ENCODE assay signal across 20 cellular contexts in genomic region chr18:61859118-61859517, GRCh38. TPM values are rescaled to one million over a fixed set of nuclear protein-coding genes. Genes with fewer than 3 reads are reported as not detected.
DNase-seq lines count a peak whose midpoint lies in the region; ATAC-seq, FAIRE-seq and TF ChIP-seq lines count a peak whose summit lies in the region.
"Had no signal": no experiment of that assay in that cellular context is flagged by ENCODE, and none has a peak within 500 bp of the region (broad histone marks: within the 10 kb centered on the region; RNA-seq: fewer than 3 reads in every experiment).

No MANE protein-coding gene starts in this region.

- TF ChIP-seq RAD21 in GM12878 (IDR thresholded peaks at IDR 0.05; ENCODE audit: insufficient read depth, low read depth, low read length) = no peak

- no peak overlapping the region for H3K4me3 Mint-ChIP-seq in nephron progenitor cell
- H3K4me3 Mint-ChIP-seq: CD4-positive, CD25-positive, alpha-beta regulatory T cell; CD8-positive, alpha-beta T cell had no signal

- no peaks in the 10 kb centered on the region for H4K20me1 ChIP-seq in BLaER1
- H4K20me1 ChIP-seq in GM12878 (ENCODE audit: control insufficient read depth, insufficient read depth) = no peaks in the 10 kb centered on the region

- CTCF ChIA-PET in GM12878 (lab: Yijun Ruan, JAX) = no interaction called here

- no peak for FAIRE-seq in GM12878 (lab: Jason Lieb, UNC)
- FAIRE-seq: GM12892 had no signal

- H3K36me3 Mint-ChIP-seq in nephron progenitor cell (ENCODE audit: low read depth) = peaks cover 14% of the 10 kb centered on the region
- H3K36me3 Mint-ChIP-seq: CD4-positive, CD25-positive, alpha-beta regulatory T cell; CD8-positive, alpha-beta T cell had no signal

- H3K9ac ChIP-seq in BLaER1 (no peak overlapping the region), GM12878 (ENCODE audit: control insufficient read depth, insufficient read depth, low read length) (no peak overlapping the region)

- RAD21 ChIA-PET in GM12878 (lab: Charles Lee; ENCODE audit: unreplicated experiment) = no interaction called here

- no peak for TF ChIP-seq EP300 in GM12878 (IDR thresholded peaks at IDR 0.05; ENCODE audit: borderline replicate concordance in 1 of 2, control insufficient read depth in 1 of 2, low read depth in 2 of 2, low read length in 2 of 2)

- H3K27me3 ChIP-seq in BLaER1 (no peaks in the 10 kb centered on the region), GM12878 (replicated peaks in 1 of 2; ENCODE audit: control insufficient read depth in 2 of 2, insufficient read depth in 2 of 2, low read length in 1 of 2) (no peaks in the 10 kb centered on the region)

- in situ Hi-C loops in GM12878 (cut with MboI) = no loop called here

- no TSS peak for BruUV-seq in GM12878 (replicated peaks; lab: Mats Ljungman, UMichigan)

- H2AFZ ChIP-seq in GM12878 (ENCODE audit: control insufficient read depth, low read depth, low read length) = no peak overlapping the region

- WGBS in GM12878 (ENCODE audit: insufficient coverage, insufficient replicate concordance, low lambda C conversion rate, missing lambda C conversion rate) = 51% methylated on average over 9 of the region's 9 CpGs

- H3K27ac ChIP-seq in BLaER1 (no peak overlapping the region), GM12878 (ENCODE audit: control insufficient read depth, insufficient read depth) (no peak overlapping the region)
- H3K27ac ChIP-seq: C4-2B had no signal

- H3K4me2 ChIP-seq in BLaER1 (peak overlapping the region; percentile 25; the same call in 1 of the 2 replicates), GM12878 (ENCODE audit: control insufficient read depth, insufficient read depth) (no peak overlapping the region)

- SMC1A ChIA-PET in GM12878 (lab: Charles Lee; ENCODE audit: uncharacterized antibody, unreplicated experiment) = no interaction called here

- intact Hi-C loops in GM12878 (cut with micrococcal nuclease; ENCODE audit: unreplicated experiment) = no loop called here

- peak; percentile 63 for ATAC-seq in GM12878
- no peak for ATAC-seq in GM19395 (IDR thresholded peaks at IDR 0.05; ENCODE audit: unreplicated experiment)
- ATAC-seq in HG02973 (IDR thresholded peaks at IDR 0.05; ENCODE audit: unreplicated experiment) = no peak
- ATAC-seq: CD8-positive, alpha-beta T cell had no signal

- peaks cover 10% of the 10 kb centered on the region for H3K27me3 Mint-ChIP-seq in nephron progenitor cell (ENCODE audit: low read depth, poor library complexity)

- peaks cover 7% of the 10 kb centered on the region for H3K9me3 Mint-ChIP-seq in nephron progenitor cell
- H3K9me3 Mint-ChIP-seq: CD8-positive, alpha-beta T cell had no signal

- POLR2A ChIA-PET in GM12878 (lab: Charles Lee) = no interaction called here

- no peaks in the 10 kb centered on the region for H3K79me2 ChIP-seq in GM12878 (ENCODE audit: control insufficient read depth, insufficient read depth, low read length)

- no peaks in the 10 kb centered on the region for H3K36me3 ChIP-seq in BLaER1
- H3K36me3 ChIP-seq in GM12878 (ENCODE audit: control insufficient read depth in 2 of 2, insufficient read depth in 2 of 2, low read length in 1 of 2) = no peaks in the 10 kb centered on the region

- H3K4me1 ChIP-seq in BLaER1 (peaks cover 9% of the 10 kb centered on the region; the same call in 1 of the 2 replicates), GM12878 (ENCODE audit: control insufficient read depth, insufficient read depth, low read length) (no peaks in the 10 kb centered on the region)
- H3K4me1 ChIP-seq: Caco-2 had no signal

- peak overlapping the region; percentile 16 for H3K27ac Mint-ChIP-seq in nephron progenitor cell
- H3K27ac Mint-ChIP-seq: CD8-positive, alpha-beta T cell had no signal

- H3K4me3 ChIP-seq in BLaER1 (no peak overlapping the region), GM12865 (ENCODE audit: low read depth, low read length) (no peak overlapping the region), GM12878 (no peak overlapping the region)

- H3K4me1 Mint-ChIP-seq in nephron progenitor cell = peaks cover 46% of the 10 kb centered on the region
- H3K4me1 Mint-ChIP-seq: CD4-positive, CD25-positive, alpha-beta regulatory T cell had no signal

- DNase-seq in GM12865 (ENCODE audit: low read depth) (peak; percentile 69), GM12878 (ENCODE audit: low read depth, low spot score) (no peak), nephron progenitor cell (no peak), DMS 273 (lab: John Stamatoyannopoulos, UW; ENCODE audit: unreplicated experiment) (no peak), RPMI8226 (no peak)
- DNase-seq: Caco-2; CD4-positive, CD25-positive, alpha-beta regulatory T cell; CD8-positive, alpha-beta T cell; DMS 273 treated with DMSO at 0.1 percent for 48 hours; DMS79; EL; GDM1; GOT3; H7; HCEC 1CT had no signal

- no peak for TF ChIP-seq CTCF in GM12865 (IDR thresholded peaks at IDR 0.05; ENCODE audit: insufficient read depth, low read depth, low read length, missing control alignments)
- no peak for TF ChIP-seq CTCF in GM12878 (IDR thresholded peaks at IDR 0.05 in 2 of 3, conservative IDR thresholded peaks at IDR 0.05 in 1 of 3; ENCODE audit: control insufficient read depth in 2 of 3, extremely low read depth in 1 of 3, insufficient read depth in 1 of 3, low read depth in 3 of 3, low read length in 3 of 3)
- no peak for TF ChIP-seq CTCF in nephron progenitor cell (IDR thresholded peaks at IDR 0.05)

- peaks cover 5% of the 10 kb centered on the region; the same call in 1 of the 2 replicates for H3K9me3 ChIP-seq in BLaER1
- H3K9me3 ChIP-seq in GM12878 (replicated peaks; ENCODE audit: control insufficient read depth, insufficient read depth, low read length) = no peaks in the 10 kb centered on the region; the same call in 2 of the 3 replicates
- H3K9me3 ChIP-seq: Caco-2 had no signal

- no peak for TF ChIP-seq POLR2A in GM12878 (IDR thresholded peaks at IDR 0.05; ENCODE audit: low read depth, low read length)

TF ChIP-seq in GM12878, 131 proteins besides CTCF, POLR2A, EP300 and RAD21:
- no peak for TF ChIP-seq ZNF592 (IDR thresholded peaks at IDR 0.05)
- no peak for TF ChIP-seq HCFC1 (IDR thresholded peaks at IDR 0.05; ENCODE audit: low read length)
- TF ChIP-seq BCL11A (IDR thresholded peaks at IDR 0.05; ENCODE audit: low read depth, low read length) = 0 out of 2 replicates have a peak, but pooled peaks have one; percentile 10
- TF ChIP-seq PKNOX1 (IDR thresholded peaks at IDR 0.05) = no peak
- TF ChIP-seq PAX5 (IDR thresholded peaks at IDR 0.05; ENCODE audit: borderline replicate concordance, low read depth, low read length) = peak; percentile 42; the same call in 1 of the 2 replicates

RNA-seq across cellular contexts. Expression of gene RNF152, which starts 33.7 kb away (rescaled TPM):
- total RNA-seq in GM12878 (2013; cell fraction: nucleolus; rRNA removed) = 0.06 and 0.10 TPM in 2 replicates
- total RNA-seq in GM12878 (2014; rRNA removed) (under 0.01 TPM in 2 replicates), GM12878 (2014; rRNA removed; fragmentation: Illumina TruSeq; extraction: Trizol) (not detected in 2 replicates), GM12878 (2021) (0.03 TPM in 2 replicates)
- polyA plus RNA-seq in GM12878 (2011; ENCODE audit: low read depth) = not detected
- polyA plus RNA-seq in GM12878 (2011; rRNA removed) (0.06 and 0.07 TPM in 2 replicates), GM12878 (2014; fragmentation: Illumina TruSeq; extraction: Trizol) (not detected in 2 replicates), GM12878 (2014; fragmentation: Nextera tagmentation; extraction: Ambion mirVana) (not detected), GM12878 (2014; rRNA removed) (not detected in 2 replicates), GM12878 (2016; fragmentation: Nextera tagmentation; extraction: Ambion mirVana) (not detected)
- polyA plus RNA-seq in GM12878 (2011; cell fraction: cytosol; rRNA removed) = 0.03 TPM in 2 replicates
- polyA plus RNA-seq in GM12878 (2011; cell fraction: nucleus; rRNA removed) = 0.01 and 0.10 TPM in 2 replicates
- polyA plus RNA-seq in GM12878 (2012) = 0.03 TPM in 2 replicates
- 0.07 and 0.36 TPM in 2 replicates for polyA minus RNA-seq in GM12878 (2011; rRNA and poly(A)+ RNA removed)
- not detected in 2 replicates for polyA minus RNA-seq in GM12878 (2011; cell fraction: cytosol; rRNA and poly(A)+ RNA removed)
- polyA minus RNA-seq in GM12878 (2011; cell fraction: nucleus; rRNA and poly(A)+ RNA removed) = 0.12 and 0.29 TPM in 2 replicates
- polyA plus RNA-seq: CD4-positive, CD25-positive, alpha-beta regulatory T cell had no signal
